ENCODE assay signal across 13 cellular contexts in genomic region chr14:90678420-90678819, GRCh38.
DNase-seq lines count a peak whose midpoint lies in the region; ATAC-seq and TF ChIP-seq lines count a peak whose summit lies in the region.
"Had no signal": no experiment of that assay in that cellular context is flagged by ENCODE, and none has a peak within 500 bp of the region (broad histone marks: within the 10 kb centered on the region; RNA-seq: fewer than 3 reads in every experiment).

No MANE protein-coding gene starts in this region.

- H3K27ac ChIP-seq in esophagus squamous epithelium (peak overlapping the region; percentile 4 to 62 (median 20)), smooth muscle cell (ENCODE audit: low read depth) (peak overlapping the region; percentile 98)
- H3K27ac ChIP-seq: SK-N-MC had no signal

- H3K36me3 Mint-ChIP-seq in activated naive CD4-positive, alpha-beta T cell treated with anti-CD3 and anti-CD28 coated beads for 36 hours (ENCODE audit: low read depth) = no peaks in the 10 kb centered on the region
- H3K36me3 Mint-ChIP-seq in activated naive CD4-positive, alpha-beta T cell treated with anti-CD3 and anti-CD28 coated beads, Interleukin-2, amount 10 ng/mL, durations not matched to agents 7 days and 5 days = no peaks in the 10 kb centered on the region
- H3K36me3 Mint-ChIP-seq in activated CD8-positive, alpha-beta T cell treated with anti-CD3 and anti-CD28 coated beads for 36 hours (ENCODE audit: low read depth) = no peaks in the 10 kb centered on the region
- H3K36me3 Mint-ChIP-seq: immature natural killer cell, memory B cell had no signal

- peaks cover 38% of the 10 kb centered on the region for H3K4me1 Mint-ChIP-seq in activated naive CD4-positive, alpha-beta T cell treated with anti-CD3 and anti-CD28 coated beads for 36 hours (ENCODE audit: low read depth)
- peaks cover 32% of the 10 kb centered on the region for H3K4me1 Mint-ChIP-seq in activated naive CD4-positive, alpha-beta T cell treated with anti-CD3 and anti-CD28 coated beads, Interleukin-2, amount 10 ng/mL, durations not matched to agents 7 days and 5 days
- peaks cover 39% of the 10 kb centered on the region for H3K4me1 Mint-ChIP-seq in activated CD8-positive, alpha-beta T cell treated with anti-CD3 and anti-CD28 coated beads for 36 hours (ENCODE audit: low read depth)
- H3K4me1 Mint-ChIP-seq: immature natural killer cell, memory B cell had no signal

- no peak for ATAC-seq in activated CD8-positive, alpha-beta T cell treated with anti-CD3 and anti-CD28 coated beads for 36 hours
- no peak for ATAC-seq in GM21619 (IDR thresholded peaks at IDR 0.05; ENCODE audit: unreplicated experiment)

- H4K20me1 ChIP-seq in smooth muscle cell (ENCODE audit: low read depth) = no peaks in the 10 kb centered on the region

- H3F3A ChIP-seq in smooth muscle cell (ENCODE audit: low read depth) = peaks cover 20% of the 10 kb centered on the region

- no peak for DNase-seq in activated naive CD4-positive, alpha-beta T cell treated with anti-CD3 and anti-CD28 coated beads for 36 hours
- DNase-seq in activated naive CD4-positive, alpha-beta T cell treated with anti-CD3 and anti-CD28 coated beads, Interleukin-2, amount 10 ng/mL, durations not matched to agents 7 days and 5 days = no peak
- no peak for DNase-seq in activated CD8-positive, alpha-beta T cell treated with anti-CD3 and anti-CD28 coated beads for 36 hours
- DNase-seq in esophagus squamous epithelium (lab: John Stamatoyannopoulos, UW) = no peak
- DNase-seq in smooth muscle cell (lab: John Stamatoyannopoulos, UW; ENCODE audit: unreplicated experiment) = no peak
- no peak for DNase-seq in NAMALWA (ENCODE audit: low spot score)
- no peak for DNase-seq in Kasumi-1 (lab: John Stamatoyannopoulos, UW)
- DNase-seq: amygdala, immature natural killer cell, NCI-H1092 treated with DMSO at 0.1 percent for 48 hours had no signal

- no peak overlapping the region for H2AFZ ChIP-seq in smooth muscle cell (ENCODE audit: low read depth)

- H3K27me3 ChIP-seq in esophagus squamous epithelium (no peaks in the 10 kb centered on the region), smooth muscle cell (ENCODE audit: low read depth) (no peaks in the 10 kb centered on the region)

- no peak for TF ChIP-seq POLR2A in esophagus squamous epithelium (IDR thresholded peaks at IDR 0.05)

- peaks cover 0 to 5% (median 0%) of the 10 kb centered on the region in 3 donors for H3K36me3 ChIP-seq in esophagus squamous epithelium
- H3K36me3 ChIP-seq in smooth muscle cell (ENCODE audit: low read depth) = no peaks in the 10 kb centered on the region

- no peak for TF ChIP-seq CTCF in activated CD8-positive, alpha-beta T cell treated with anti-CD3 and anti-CD28 coated beads for 36 hours (IDR thresholded peaks at IDR 0.05)
- TF ChIP-seq CTCF in esophagus squamous epithelium (IDR thresholded peaks at IDR 0.05) = no peak
- TF ChIP-seq CTCF in smooth muscle cell (IDR thresholded peaks at IDR 0.05; ENCODE audit: borderline replicate concordance, insufficient read depth, poor library complexity, severe bottlenecking) = no peak

- no peaks in the 10 kb centered on the region for H3K27me3 Mint-ChIP-seq in activated naive CD4-positive, alpha-beta T cell treated with anti-CD3 and anti-CD28 coated beads for 36 hours (ENCODE audit: low read depth)
- H3K27me3 Mint-ChIP-seq in activated naive CD4-positive, alpha-beta T cell treated with anti-CD3 and anti-CD28 coated beads, Interleukin-2, amount 10 ng/mL, durations not matched to agents 7 days and 5 days = no peaks in the 10 kb centered on the region
- no peaks in the 10 kb centered on the region for H3K27me3 Mint-ChIP-seq in activated CD8-positive, alpha-beta T cell treated with anti-CD3 and anti-CD28 coated beads for 36 hours

- no peak overlapping the region for H3K4me3 ChIP-seq in esophagus squamous epithelium
- H3K4me3 ChIP-seq in smooth muscle cell = no peak overlapping the region
- H3K4me3 ChIP-seq: SK-N-MC had no signal

- H3K79me2 ChIP-seq in smooth muscle cell (ENCODE audit: low read depth) = no peaks in the 10 kb centered on the region

- H3K9me3 Mint-ChIP-seq in activated naive CD4-positive, alpha-beta T cell treated with anti-CD3 and anti-CD28 coated beads for 36 hours = no peaks in the 10 kb centered on the region
- H3K9me3 Mint-ChIP-seq in activated naive CD4-positive, alpha-beta T cell treated with anti-CD3 and anti-CD28 coated beads, Interleukin-2, amount 10 ng/mL, durations not matched to agents 7 days and 5 days = no peaks in the 10 kb centered on the region
- no peaks in the 10 kb centered on the region for H3K9me3 Mint-ChIP-seq in activated CD8-positive, alpha-beta T cell treated with anti-CD3 and anti-CD28 coated beads for 36 hours
- H3K9me3 Mint-ChIP-seq: immature natural killer cell, memory B cell had no signal

- H3K4me3 Mint-ChIP-seq in activated naive CD4-positive, alpha-beta T cell treated with anti-CD3 and anti-CD28 coated beads for 36 hours = no peak overlapping the region
- no peak overlapping the region for H3K4me3 Mint-ChIP-seq in activated naive CD4-positive, alpha-beta T cell treated with anti-CD3 and anti-CD28 coated beads, Interleukin-2, amount 10 ng/mL, durations not matched to agents 7 days and 5 days
- no peak overlapping the region for H3K4me3 Mint-ChIP-seq in activated CD8-positive, alpha-beta T cell treated with anti-CD3 and anti-CD28 coated beads for 36 hours
- H3K4me3 Mint-ChIP-seq: immature natural killer cell, memory B cell had no signal

- CTCF ChIA-PET in activated naive CD4-positive, alpha-beta T cell treated with anti-CD3 and anti-CD28 coated beads for 36 hours (lab: Charles Lee) = no interaction called here
- CTCF ChIA-PET in activated naive CD4-positive, alpha-beta T cell treated with anti-CD3 and anti-CD28 coated beads, Interleukin-2, amount 10 ng/mL, durations not matched to agents 7 days and 5 days (lab: Charles Lee) = interaction anchor here (1.0 to 1.4 kb wide), 2 partner anchors 20 to 80 kb away, joined by 3 to 5 read pairs; no protein-coding TSS in a partner anchor
- CTCF ChIA-PET in activated CD8-positive, alpha-beta T cell treated with anti-CD3 and anti-CD28 coated beads for 36 hours (lab: Charles Lee) = interaction anchor here (1.0 to 1.6 kb wide), 2 partner anchors 13 to 18 kb away, joined by 3 to 4 read pairs; no protein-coding TSS in a partner anchor

- intact Hi-C loops in activated naive CD4-positive, alpha-beta T cell treated with anti-CD3 and anti-CD28 coated beads for 36 hours (cut with micrococcal nuclease) = loop anchor here (10.0 kb wide), 1 partner anchor 724 kb away; the partner anchor contains the start of genes EFCAB11 and TDP1
- intact Hi-C loops in activated CD8-positive, alpha-beta T cell treated with anti-CD3 and anti-CD28 coated beads for 36 hours (cut with micrococcal nuclease) = no loop called here
- intact Hi-C loops in esophagus squamous epithelium (cut with DNase I) = no loop called here

- H3K9me3 ChIP-seq in esophagus squamous epithelium = no peaks in the 10 kb centered on the region
- H3K9me3 ChIP-seq in smooth muscle cell (replicated peaks; ENCODE audit: low read depth) = no peaks in the 10 kb centered on the region

- peak overlapping the region; percentile 81 for H3K9ac ChIP-seq in smooth muscle cell (ENCODE audit: low read depth)

- peak overlapping the region; percentile 64 for H3K4me2 ChIP-seq in smooth muscle cell

- POLR2A ChIA-PET in activated CD8-positive, alpha-beta T cell treated with anti-CD3 and anti-CD28 coated beads for 36 hours (lab: Charles Lee) = interaction anchor here (1.1 kb wide), 1 partner anchor 282 kb away, joined by 3 read pairs; no protein-coding TSS in a partner anchor

- WGBS in esophagus squamous epithelium, 2 donors = 88 to 96% methylated on average over 1 of the region's 1 CpG
- 95% methylated on average over 1 of the region's 1 CpG for WGBS in smooth muscle cell (ENCODE audit: low lambda C conversion rate)

- peaks cover 26 to 78% (median 49%) of the 10 kb centered on the region in 3 donors for H3K4me1 ChIP-seq in esophagus squamous epithelium
- H3K4me1 ChIP-seq in smooth muscle cell (ENCODE audit: low read depth) = peaks cover 16% of the 10 kb centered on the region

- H3K27ac Mint-ChIP-seq in activated naive CD4-positive, alpha-beta T cell treated with anti-CD3 and anti-CD28 coated beads for 36 hours = peak overlapping the region; percentile 82
- no peak overlapping the region for H3K27ac Mint-ChIP-seq in activated naive CD4-positive, alpha-beta T cell treated with anti-CD3 and anti-CD28 coated beads, Interleukin-2, amount 10 ng/mL, durations not matched to agents 7 days and 5 days
- peak overlapping the region; percentile 97 for H3K27ac Mint-ChIP-seq in activated CD8-positive, alpha-beta T cell treated with anti-CD3 and anti-CD28 coated beads for 36 hours
- H3K27ac Mint-ChIP-seq: immature natural killer cell, memory B cell had no signal
